ENCODE assay signal across 22 cellular contexts in the genomic region with DNA sequence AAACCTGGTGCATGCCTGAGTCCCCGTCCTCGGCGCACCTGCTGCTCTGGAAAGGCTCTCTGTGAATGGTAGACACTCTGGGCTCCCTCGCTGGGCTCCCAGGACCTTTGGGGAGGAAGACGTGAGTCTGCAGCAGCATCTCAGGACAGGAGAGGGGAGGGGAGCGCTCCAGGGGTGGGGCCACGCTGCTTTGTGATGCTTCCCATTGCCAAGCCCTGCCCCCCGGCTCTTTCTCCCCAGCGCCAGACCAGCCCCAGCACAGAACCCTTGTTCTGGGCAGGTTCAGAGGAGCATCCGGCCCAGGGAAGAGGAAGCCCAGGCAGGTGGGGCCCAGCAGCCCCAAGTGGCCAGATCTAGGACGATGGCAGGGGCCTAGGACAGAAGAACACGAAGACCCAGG.
"Had no signal": no experiment of that assay in that cellular context is flagged by ENCODE, and none has a peak within 500 bp of the region (broad histone marks: within the 10 kb centered on the region; RNA-seq: fewer than 3 reads in every experiment).

No MANE protein-coding gene starts in this region.

- ATAC-seq: HepG2, Right ventricle myocardium inferior had no signal

- H3K4me1 ChIP-seq: SJSA1 had no signal

- H3K27ac ChIP-seq: RWPE1, SJSA1, SK-N-MC had no signal

- H3K9me3 ChIP-seq: SJSA1 had no signal

- H3K4me3 ChIP-seq: SJSA1, SK-N-MC had no signal

- H3K36me3 ChIP-seq: SJSA1 had no signal

- H3K27me3 ChIP-seq: SJSA1 had no signal

- DNase-seq: IMR-90, Karpas-422, KG1, MM.1S, NCI-H1092 treated with DMSO at 0.1 percent for 48 hours, NCI-H1436, NCI-H187, NCI-H2029, NCI-H2081 treated with DMSO at 0.1 percent for 48 hours, NCI-H226, NCI-H446, NCI-H510A, NCI-H524 treated with DMSO at 0.1 percent for 48 hours, NCI-H69, NCI-H774, SIG-M5, T-helper 2 cell had no signal
